10 cellular contexts compared by ENCODE assay signal in the genomic region with DNA sequence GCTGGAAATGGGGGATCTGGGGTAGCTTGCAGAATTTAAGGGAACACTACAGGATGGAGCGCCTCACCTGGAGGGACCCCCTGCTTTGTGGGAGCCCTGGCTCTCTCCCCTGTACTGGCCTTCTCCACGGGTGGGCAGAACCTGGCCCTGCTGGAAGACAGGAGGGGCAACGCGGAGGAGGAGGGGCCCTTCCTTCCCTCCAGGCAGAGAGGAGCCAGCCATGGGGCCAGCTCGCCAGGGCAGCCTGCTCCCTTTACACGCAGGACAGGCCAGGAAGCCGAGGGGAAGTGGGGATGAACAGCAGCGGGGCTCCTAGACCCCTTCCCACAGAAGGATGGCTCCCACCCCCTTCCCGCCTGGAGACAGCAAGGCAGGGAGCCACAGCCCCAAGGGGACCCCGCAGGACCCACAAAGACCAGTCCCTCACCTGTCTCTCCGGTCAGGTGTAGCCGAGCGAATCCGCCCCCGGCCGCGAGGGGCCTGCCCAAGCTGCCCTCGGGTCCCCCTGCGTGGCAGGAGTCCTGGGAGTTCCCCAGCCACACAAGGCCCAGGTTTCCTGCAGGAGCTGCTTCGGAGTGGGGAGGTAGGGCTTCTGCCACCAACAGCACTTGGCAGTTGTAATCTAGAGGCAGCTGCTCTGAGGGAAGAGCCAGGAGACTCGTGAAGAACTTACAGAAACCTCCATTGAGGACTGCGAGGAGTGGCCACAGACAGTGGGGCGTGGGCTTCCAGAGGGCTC. TPM values are rescaled to one million over a fixed set of nuclear protein-coding genes. Genes with fewer than 3 reads are reported as not detected.
DNase-seq lines count a peak whose midpoint lies in the region; ATAC-seq and TF ChIP-seq lines count a peak whose summit lies in the region.
"Had no signal": no experiment of that assay in that cellular context is flagged by ENCODE, and none has a peak within 500 bp of the region (broad histone marks: within the 10 kb centered on the region; RNA-seq: fewer than 3 reads in every experiment).

No MANE protein-coding gene starts in this region.

- H3K4me1 ChIP-seq in naive thymus-derived CD4-positive, alpha-beta T cell (ENCODE audit: control insufficient read depth in 2 of 2, insufficient read depth in 2 of 2, low read length in 2 of 2) = peaks cover 7 to 15% of the 10 kb centered on the region in 2 donors
- H3K4me1 ChIP-seq: parathyroid adenoma had no signal

- H3K27me3 Mint-ChIP-seq in CD14-positive monocyte (ENCODE audit: low read depth in 3 of 3) (peaks cover 0 to 6% (median 0%) of the 10 kb centered on the region in 3 donors), IgD-negative memory B cell (no peaks in the 10 kb centered on the region), brain (peaks cover 4% of the 10 kb centered on the region)
- H3K27me3 Mint-ChIP-seq in naive thymus-derived CD4-positive, alpha-beta T cell = no peaks in the 10 kb centered on the region

- POLR2A ChIA-PET in naive thymus-derived CD4-positive, alpha-beta T cell (lab: Charles Lee) = no interaction called here

- TF ChIP-seq CTCF in CD14-positive monocyte (IDR thresholded peaks at IDR 0.05) = no peak
- TF ChIP-seq CTCF in brain (conservative IDR thresholded peaks at IDR 0.05) = no peak

- H3K36me3 ChIP-seq in naive thymus-derived CD4-positive, alpha-beta T cell (ENCODE audit: control insufficient read depth in 2 of 3, insufficient read depth in 3 of 3, low read length in 3 of 3) = no peaks in the 10 kb centered on the region

- CTCF ChIA-PET in naive thymus-derived CD4-positive, alpha-beta T cell (lab: Charles Lee) = no interaction called here

- peaks cover 38% of the 10 kb centered on the region for H3K4me1 Mint-ChIP-seq in CD14-positive monocyte
- H3K4me1 Mint-ChIP-seq in IgD-negative memory B cell = peaks cover 4 to 15% (median 9%) of the 10 kb centered on the region in 3 donors
- H3K4me1 Mint-ChIP-seq in brain = peaks cover 25% of the 10 kb centered on the region
- peaks cover 8 to 29% (median 17%) of the 10 kb centered on the region in 7 donors for H3K4me1 Mint-ChIP-seq in naive thymus-derived CD4-positive, alpha-beta T cell

- H3K27ac Mint-ChIP-seq in CD14-positive monocyte (peak overlapping the region; percentile 28 to 84 (median 70)), IgD-negative memory B cell (no peak overlapping the region), brain (peak overlapping the region in 3 of 5 experiments; percentile 76 to 89 (median 81))
- peak overlapping the region in 8 of 9 donors; percentile 56 to 79 (median 64) for H3K27ac Mint-ChIP-seq in naive thymus-derived CD4-positive, alpha-beta T cell

- no peaks in the 10 kb centered on the region for H3K9me3 Mint-ChIP-seq in CD14-positive monocyte
- no peaks in the 10 kb centered on the region for H3K9me3 Mint-ChIP-seq in IgD-negative memory B cell
- peaks cover 0 to 6% (median 0%) of the 10 kb centered on the region in 5 experiments for H3K9me3 Mint-ChIP-seq in brain
- H3K9me3 Mint-ChIP-seq in naive thymus-derived CD4-positive, alpha-beta T cell = no peaks in the 10 kb centered on the region

- DNase-seq in CD14-positive monocyte (ENCODE audit: low spot score) (no peak), dermis blood vessel endothelial cell (no peak), DMS114 treated with DMSO at 0.1 percent for 48 hours (lab: John Stamatoyannopoulos, UW; ENCODE audit: unreplicated experiment) (no peak), retina (no peak)
- DNase-seq in naive thymus-derived CD4-positive, alpha-beta T cell = peak in 1 of 9 donors; percentile 21
- DNase-seq: NCI-H1436 treated with DMSO at 0.1 percent for 48 hours had no signal

- H3K4me3 ChIP-seq in naive thymus-derived CD4-positive, alpha-beta T cell (ENCODE audit: low read length) = no peak overlapping the region

- peak overlapping the region; percentile 80 for H3K27ac ChIP-seq in naive thymus-derived CD4-positive, alpha-beta T cell (ENCODE audit: low read depth, low read length)
- H3K27ac ChIP-seq: parathyroid adenoma had no signal

- H3K36me3 Mint-ChIP-seq in CD14-positive monocyte (peaks cover 3 to 12% of the 10 kb centered on the region in 2 donors), IgD-negative memory B cell (no peaks in the 10 kb centered on the region), brain (no peaks in the 10 kb centered on the region)
- peaks cover 0 to 2% (median 0%) of the 10 kb centered on the region in 5 donors for H3K36me3 Mint-ChIP-seq in naive thymus-derived CD4-positive, alpha-beta T cell

- no peaks in the 10 kb centered on the region for H3K27me3 ChIP-seq in naive thymus-derived CD4-positive, alpha-beta T cell (ENCODE audit: control insufficient read depth in 2 of 2, insufficient read depth in 2 of 2, low read length in 2 of 2)

- H3K4me3 Mint-ChIP-seq in CD14-positive monocyte (peak overlapping the region; percentile 70 to 78), IgD-negative memory B cell (peak overlapping the region; percentile 60 to 77 (median 68)), brain (peak overlapping the region; percentile 73 to 83 (median 77))
- peak overlapping the region; percentile 11 to 82 (median 62) for H3K4me3 Mint-ChIP-seq in naive thymus-derived CD4-positive, alpha-beta T cell

- intact Hi-C loops in CD14-positive monocyte (cut with micrococcal nuclease) = loop anchor here in 1 of 2 donors (10.0 kb wide), 1 partner anchor 249 kb away; no protein-coding TSS in a partner anchor
- intact Hi-C loops in naive thymus-derived CD4-positive, alpha-beta T cell (cut with micrococcal nuclease) = loop anchor here (2.0 to 5.0 kb wide), 3 partner anchors 71 to 257 kb away; a partner anchor contains a TSS

- ATAC-seq in naive thymus-derived CD4-positive, alpha-beta T cell = no peak
- no peak for ATAC-seq in HG02870 (IDR thresholded peaks at IDR 0.05; ENCODE audit: unreplicated experiment)

- no peaks in the 10 kb centered on the region for H3K9me3 ChIP-seq in naive thymus-derived CD4-positive, alpha-beta T cell (ENCODE audit: control insufficient read depth in 2 of 3, low read length in 3 of 3)

RNA-seq across cellular contexts. Expression of a gene that starts 1.6 kb away (rescaled TPM):
- polyA plus RNA-seq in CD14-positive monocyte (10 to 100 TPM; 39.9 to 53.0 TPM), IgD-negative memory B cell (15.2 TPM), brain (ENCODE audit: insufficient read depth, low read depth, low replicate concordance) (18.1 TPM)
- 10 to 100 TPM; 10.5 to 49.1 (median 21.6) TPM for total RNA-seq in naive thymus-derived CD4-positive, alpha-beta T cell
- polyA plus RNA-seq in naive thymus-derived CD4-positive, alpha-beta T cell = 10 to 100 TPM; 11.7 to 15.6 TPM
- total RNA-seq in dermis blood vessel endothelial cell = 5.8 and 13.5 TPM in 2 replicates

Comparison
In these comparisons a context has a peak if more than half of its experiments do, and no peak if none do; other contexts are left out.
1. H3K27ac Mint-ChIP-seq: peak in CD14-positive monocyte (7 of 7), brain (3 of 5) and naive thymus-derived CD4-positive, alpha-beta T cell (8 of 9); none in IgD-negative memory B cell (0 of 3).
2. Peak in every context shown above with its lines, with median percentiles within 50 percentile points of each other: H3K4me3 Mint-ChIP-seq.